ENCODE assay signal across 9 cellular contexts in genomic region chr4:108758498-108758897, GRCh38. TPM values are rescaled to one million over a fixed set of nuclear protein-coding genes. Genes with fewer than 3 reads are reported as not detected.
"Had no signal": no experiment of that assay in that cellular context is flagged by ENCODE, and none has a peak within 500 bp of the region (broad histone marks: within the 10 kb centered on the region; RNA-seq: fewer than 3 reads in every experiment).

No MANE protein-coding gene starts in this region.

- H3K36me3 Mint-ChIP-seq: IgD-negative memory B cell had no signal

- H3K4me3 Mint-ChIP-seq: IgD-negative memory B cell had no signal

- H3K27ac ChIP-seq: HL-60 had no signal

- DNase-seq: IMR-90, KBM-7, KG1 had no signal

- ATAC-seq: HepG2, K562 had no signal

- H3K27ac Mint-ChIP-seq: IgD-negative memory B cell had no signal

RNA-seq across cellular contexts. Expression of gene ETNPPL, which starts 4.4 kb away (rescaled TPM):
- total RNA-seq: HT-29, HT1080, IMR-90 had no signal
